In the genomic region with DNA sequence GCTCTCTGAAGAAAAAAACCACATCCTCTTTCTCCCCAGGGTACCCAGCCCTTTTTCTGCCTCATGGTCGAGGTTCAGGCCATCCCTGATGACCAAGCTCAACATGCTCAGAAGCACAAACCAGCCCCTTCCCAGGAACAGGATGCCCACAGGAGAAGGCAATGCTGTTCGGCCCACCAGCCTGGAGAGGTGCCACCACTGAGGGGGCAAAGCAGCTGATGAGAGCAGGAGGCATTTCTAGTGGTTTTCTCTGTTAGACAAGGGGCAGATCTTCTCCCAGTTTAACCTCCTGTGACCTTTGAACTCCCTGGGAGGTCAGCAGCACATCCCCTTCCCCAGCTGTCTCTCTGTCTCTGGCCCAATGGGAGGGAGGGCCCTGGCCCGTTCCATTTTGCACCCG, we compare ENCODE assay signal across 21 cellular contexts.
DNase-seq lines count a peak whose midpoint lies in the region; ATAC-seq and TF ChIP-seq lines count a peak whose summit lies in the region.
"Had no signal": no experiment of that assay in that cellular context is flagged by ENCODE, and none has a peak within 500 bp of the region (broad histone marks: within the 10 kb centered on the region; RNA-seq: fewer than 3 reads in every experiment).

No MANE protein-coding gene starts in this region.

- ATAC-seq in activated T-cell treated with anti-CD3 and anti-CD28 coated beads, Interleukin-2, amount 50 U/mL, for 72 hours (replicated peaks in 1 of 2): no peak
- ATAC-seq: HCT116 had no signal

- H3K36me3 Mint-ChIP-seq in H9 (ENCODE audit: insufficient read depth in 1 of 3, low read depth in 3 of 3): no peaks in the 10 kb centered on the region
- no peaks in the 10 kb centered on the region for H3K36me3 Mint-ChIP-seq in activated T-cell treated with anti-CD3 and anti-CD28 coated beads, Interleukin-2, amount 50 U/mL, for 72 hours (ENCODE audit: insufficient read depth in 2 of 2)
- H3K36me3 Mint-ChIP-seq: CD4-positive, CD25-positive, alpha-beta regulatory T cell had no signal

- H3K79me1 ChIP-seq in H9 (ENCODE audit: insufficient read depth, low read depth, low read length, poor library complexity, severe bottlenecking) (no peaks in the 10 kb centered on the region), mesenchymal stem cell (replicated peaks; ENCODE audit: low read length, poor library complexity, severe bottlenecking) (no peaks in the 10 kb centered on the region)

- H3K18ac ChIP-seq in H9 (ENCODE audit: insufficient read length, low read depth, low read length) (no peak overlapping the region), mesenchymal stem cell (ENCODE audit: low read depth in 1 of 2, low read length in 2 of 2) (no peak overlapping the region)

- H3K36me3 ChIP-seq in mesenchymal stem cell (ENCODE audit: control insufficient read depth in 1 of 2, insufficient read depth in 2 of 2, low read depth in 1 of 2, low read length in 2 of 2) (no peaks in the 10 kb centered on the region), BE2C (peaks cover 50% of the 10 kb centered on the region)
- H3K36me3 ChIP-seq: SJSA1 had no signal

- no peak overlapping the region for H2BK120ac ChIP-seq in H9 (ENCODE audit: low read depth, low read length, poor library complexity, severe bottlenecking)
- H2BK120ac ChIP-seq in mesenchymal stem cell (ENCODE audit: low read depth, low read length): no peak overlapping the region

- DNase-seq in H9 (peak; percentile 12), coronary artery (ENCODE audit: low spot score) (no peak), mesenchymal stem cell (no peak), posterior vena cava (ENCODE audit: low spot score) (peak; percentile 30), DMS 273 (lab: John Stamatoyannopoulos, UW; ENCODE audit: unreplicated experiment) (no peak), BE2C (no peak), Ammon's horn (ENCODE audit: low spot score) (no peak)
- DNase-seq in activated T-cell treated with anti-CD3 and anti-CD28 coated beads, Interleukin-2, amount 50 U/mL, for 72 hours: no peak
- DNase-seq: CD4-positive, CD25-positive, alpha-beta regulatory T cell; NCI-H1048; NCI-H1694; NCI-H2029 treated with DMSO at 0.1 percent for 48 hours; NCI-H446 treated with DMSO at 0.1 percent for 48 hours; NCI-H526; Right ventricle myocardium superior; RPMI8226 had no signal

- no peaks in the 10 kb centered on the region for H3K79me2 ChIP-seq in H9 (ENCODE audit: insufficient read depth, low read length)

- H2BK20ac ChIP-seq in H9 (ENCODE audit: low read depth, low read length, poor library complexity, severe bottlenecking): no peak overlapping the region

- H4K20me1 ChIP-seq in H9 (ENCODE audit: control insufficient read depth, insufficient read depth, insufficient read length): no peaks in the 10 kb centered on the region

- peak overlapping the region in 1 of 3 experiments; percentile 32; a peak in 1 of 7 replicates for H3K27ac Mint-ChIP-seq in H9
- no peak overlapping the region for H3K27ac Mint-ChIP-seq in activated T-cell treated with anti-CD3 and anti-CD28 coated beads, Interleukin-2, amount 50 U/mL, for 72 hours
- H3K27ac Mint-ChIP-seq: CD4-positive, CD25-positive, alpha-beta regulatory T cell had no signal

- H3K27me3 ChIP-seq in H9 (ENCODE audit: insufficient read depth, low read length) (no peaks in the 10 kb centered on the region), mesenchymal stem cell (ENCODE audit: control insufficient read depth in 1 of 2, insufficient read depth in 1 of 2, low read length in 2 of 2) (peaks cover 64 to 88% of the 10 kb centered on the region in 2 experiments), BE2C (no peaks in the 10 kb centered on the region)

- H3T11ph ChIP-seq in H9 (ENCODE audit: low read length): no peak overlapping the region

- H4K5ac ChIP-seq in H9 (ENCODE audit: insufficient read length, low read depth, low read length): no peak overlapping the region

- no peak overlapping the region for H3K4me3 Mint-ChIP-seq in H9
- no peak overlapping the region for H3K4me3 Mint-ChIP-seq in activated T-cell treated with anti-CD3 and anti-CD28 coated beads, Interleukin-2, amount 50 U/mL, for 72 hours
- H3K4me3 Mint-ChIP-seq: CD4-positive, CD25-positive, alpha-beta regulatory T cell; IgD-negative memory B cell had no signal

- H3K4me1 ChIP-seq in H9 (ENCODE audit: insufficient read depth, low read length) (peaks cover 1% of the 10 kb centered on the region; the same call in 1 of the 2 replicates), mesenchymal stem cell (ENCODE audit: control insufficient read depth, insufficient read depth, low read depth, low read length) (no peaks in the 10 kb centered on the region), BE2C (no peaks in the 10 kb centered on the region)
- H3K4me1 ChIP-seq: SJSA1 had no signal

- H2BK5ac ChIP-seq in H9 (ENCODE audit: insufficient read length, low read length): no peak overlapping the region
- no peak overlapping the region for H2BK5ac ChIP-seq in mesenchymal stem cell (ENCODE audit: low read depth, low read length, poor library complexity, severe bottlenecking)

- no peaks in the 10 kb centered on the region; a peak in 1 of 5 replicates for H3K9me3 Mint-ChIP-seq in H9
- no peaks in the 10 kb centered on the region for H3K9me3 Mint-ChIP-seq in activated T-cell treated with anti-CD3 and anti-CD28 coated beads, Interleukin-2, amount 50 U/mL, for 72 hours
- H3K9me3 Mint-ChIP-seq: IgD-negative memory B cell had no signal

- H3K4me2 ChIP-seq in H9 (ENCODE audit: insufficient read depth, insufficient read length, low read length) (no peak overlapping the region), mesenchymal stem cell (ENCODE audit: low read length, poor library complexity, severe bottlenecking) (no peak overlapping the region)
- H3K4me2 ChIP-seq: KMS-11 had no signal

- H3K9ac ChIP-seq in H9 (ENCODE audit: extremely low read depth, insufficient read length, low read length): no peak overlapping the region
- peak overlapping the region; percentile 62 for H3K9ac ChIP-seq in mesenchymal stem cell (ENCODE audit: low read length)
- H3K9ac ChIP-seq: KMS-11 had no signal

- H3K23ac ChIP-seq in H9 (ENCODE audit: insufficient read length, low read depth, low read length): no peak overlapping the region
- no peak overlapping the region for H3K23ac ChIP-seq in mesenchymal stem cell (ENCODE audit: low read length in 2 of 2)

- H2AK5ac ChIP-seq in H9 (ENCODE audit: insufficient read length, low read length) (no peak overlapping the region), mesenchymal stem cell (ENCODE audit: low read length, severe bottlenecking) (no peak overlapping the region)

- H4K91ac ChIP-seq in H9 (ENCODE audit: insufficient read length, low read depth, low read length) (no peak overlapping the region), mesenchymal stem cell (ENCODE audit: low read length) (no peak overlapping the region)

- no peak overlapping the region for H3K56ac ChIP-seq in H9 (ENCODE audit: insufficient read length, low read depth, low read length)

- H3K27ac ChIP-seq in H9 (ENCODE audit: insufficient read length, low read depth, low read length) (no peak overlapping the region), coronary artery (no peak overlapping the region), mesenchymal stem cell (ENCODE audit: low read length, poor library complexity, severe bottlenecking) (no peak overlapping the region)
- H3K27ac ChIP-seq: HL-60, KMS-11, SJSA1 had no signal

- peaks cover 12% of the 10 kb centered on the region for H3K27me3 Mint-ChIP-seq in H9 (ENCODE audit: low read depth)
- peaks cover 54% of the 10 kb centered on the region for H3K27me3 Mint-ChIP-seq in activated T-cell treated with anti-CD3 and anti-CD28 coated beads, Interleukin-2, amount 50 U/mL, for 72 hours (ENCODE audit: low read depth)
- H3K27me3 Mint-ChIP-seq: IgD-negative memory B cell had no signal

- H2BK15ac ChIP-seq in H9 (ENCODE audit: low read depth, low read length) (no peak overlapping the region), mesenchymal stem cell (ENCODE audit: low read depth, poor library complexity, severe bottlenecking) (no peak overlapping the region)

- H2AFZ ChIP-seq in H9 (ENCODE audit: low read length) (no peak overlapping the region), mesenchymal stem cell (ENCODE audit: low read depth, low read length) (no peak overlapping the region)

- intact Hi-C loops in posterior vena cava (cut with DNase I): no loop called here

- no peak overlapping the region for H3K14ac ChIP-seq in H9 (ENCODE audit: insufficient read depth, low read length)
- H3K14ac ChIP-seq in mesenchymal stem cell (ENCODE audit: low read length in 2 of 2): no peak overlapping the region

- WGBS in H9 (ENCODE audit: extremely low coverage, insufficient read length, low lambda C conversion rate): no CpG with 5 or more reads among the region's 4 CpGs
- WGBS in mesenchymal stem cell: 64% methylated on average over 4 of the region's 4 CpGs

- H2BK12ac ChIP-seq in H9 (ENCODE audit: insufficient read length, low read depth, low read length) (no peak overlapping the region), mesenchymal stem cell (ENCODE audit: low read length in 2 of 2) (no peak overlapping the region)

- H3K4me1 Mint-ChIP-seq in H9: peaks cover 18 to 21% of the 10 kb centered on the region in 2 experiments
- H3K4me1 Mint-ChIP-seq in activated T-cell treated with anti-CD3 and anti-CD28 coated beads, Interleukin-2, amount 50 U/mL, for 72 hours (ENCODE audit: low read depth): no peaks in the 10 kb centered on the region

- H3K23me2 ChIP-seq in H9 (ENCODE audit: insufficient read length, low read depth, low read length, poor library complexity, severe bottlenecking): no peaks in the 10 kb centered on the region

- H3K4ac ChIP-seq in H9 (ENCODE audit: low read depth, low read length) (no peak overlapping the region), mesenchymal stem cell (ENCODE audit: low read depth in 1 of 2, low read length in 2 of 2) (no peak overlapping the region)

- no peak overlapping the region for H4K8ac ChIP-seq in H9 (replicated peaks; ENCODE audit: insufficient read length, low read depth, low read length)
- H4K8ac ChIP-seq in mesenchymal stem cell (ENCODE audit: low read length): no peak overlapping the region

- H3K9me3 ChIP-seq in H9 (ENCODE audit: control insufficient read depth, low read depth, low read length) (no peaks in the 10 kb centered on the region), mesenchymal stem cell (ENCODE audit: control insufficient read depth, low read length) (peaks cover 5% of the 10 kb centered on the region), BE2C (no peaks in the 10 kb centered on the region)
- H3K9me3 ChIP-seq: SJSA1 had no signal

- no peak for TF ChIP-seq CTCF in H9 (conservative IDR thresholded peaks at IDR 0.05)
- no peak for TF ChIP-seq CTCF in coronary artery (IDR thresholded peaks at IDR 0.05)
- TF ChIP-seq CTCF in BE2C (IDR thresholded peaks at IDR 0.05; ENCODE audit: low read depth, low read length): no peak

- H3K4me3 ChIP-seq in coronary artery (peak overlapping the region; percentile 54), mesenchymal stem cell (ENCODE audit: insufficient read depth in 1 of 2, low read depth in 1 of 2, low read length in 2 of 2) (no peak overlapping the region), BE2C (ENCODE audit: low read depth, low read length) (no peak overlapping the region)
- H3K4me3 ChIP-seq: SJSA1 had no signal

Comparison
In these comparisons a context has a peak if more than half of its experiments do, and no peak if none do; other contexts are left out.
1. DNase-seq: peak in H9 (single experiment) and posterior vena cava (single experiment); none in coronary artery (single experiment), mesenchymal stem cell (single experiment), activated T-cell treated with anti-CD3 and anti-CD28 coated beads, Interleukin-2, amount 50 U/mL, for 72 hours (0 of 2), DMS 273 (single experiment), BE2C (single experiment) and Ammon's horn (single experiment).